In genomic region chr2:117856415-117857210, GRCh38 we compare ENCODE assay signal across 14 cellular contexts. TPM values are rescaled to one million over a fixed set of nuclear protein-coding genes. Genes with fewer than 3 reads are reported as not detected.
DNase-seq lines count a peak whose midpoint lies in the region; ATAC-seq and TF ChIP-seq lines count a peak whose summit lies in the region.
"Had no signal": no experiment of that assay in that cellular context is flagged by ENCODE, and none has a peak within 500 bp of the region (broad histone marks: within the 10 kb centered on the region; RNA-seq: fewer than 3 reads in every experiment).

No MANE protein-coding gene starts in this region.

- H3K9me3 ChIP-seq in Panc1 (ENCODE audit: control insufficient read depth, insufficient read depth, low read depth, low read length), result no peaks in the 10 kb centered on the region
- H3K9me3 ChIP-seq in osteoblast (ENCODE audit: low read depth, low read length), result no peaks in the 10 kb centered on the region
- H3K9me3 ChIP-seq: pancreas had no signal

- no peaks in the 10 kb centered on the region for H4K20me1 ChIP-seq in osteoblast (ENCODE audit: insufficient read depth, low read length)

- POLR2A ChIA-PET in Panc1 (lab: Charles Lee), result no interaction called here

- ATAC-seq in Panc1 (peak; percentile 98), GM18505 (IDR thresholded peaks at IDR 0.05; ENCODE audit: unreplicated experiment) (no peak)

- TF ChIP-seq POLR2A in GM18505 (IDR thresholded peaks at IDR 0.05; ENCODE audit: borderline replicate concordance, extremely low read depth, insufficient read depth, insufficient read length), result no peak

- no peak overlapping the region for H2AFZ ChIP-seq in osteoblast (ENCODE audit: low read length)

- DNase-seq in EH (ENCODE audit: low read depth) (peak; percentile 99), Panc1 (ENCODE audit: low read depth, low spot score) (peak; percentile 80), epidermal melanocyte (ENCODE audit: insufficient read length, low spot score) (peak; percentile 25), osteoblast (ENCODE audit: insufficient read length, low spot score, missing footprints) (peak; percentile 95), putamen (ENCODE audit: low spot score) (no peak), NCI-H2227 treated with DMSO at 0.1 percent for 48 hours (lab: John Stamatoyannopoulos, UW) (no peak), iPS-NIHi11 (ENCODE audit: low spot score) (no peak)
- DNase-seq: activated T-cell treated with anti-CD3 and anti-CD28 coated beads, Interleukin-2, amount 50 U/mL, for 1 hour; cortex of kidney; DND-41; MV-4-11; NCI-H82; pancreas had no signal

- H3K27ac ChIP-seq in Panc1 (ENCODE audit: low read length) (peak overlapping the region; percentile 69), osteoblast (ENCODE audit: low read depth, low read length) (peak overlapping the region; percentile 67)
- H3K27ac ChIP-seq: pancreas had no signal

- no peak overlapping the region for H3K4me3 ChIP-seq in Panc1 (ENCODE audit: low read depth in 2 of 2, low read length in 2 of 2)
- no peak overlapping the region for H3K4me3 ChIP-seq in osteoblast (ENCODE audit: insufficient read depth, low read length)
- H3K4me3 ChIP-seq: pancreas had no signal

- CTCF ChIA-PET in Panc1 (lab: Charles Lee), result interaction anchor here (0.5 to 0.6 kb wide), 2 partner anchors 386 to 1433 kb away, joined by 4 to 7 read pairs; no protein-coding TSS in a partner anchor

- H3K4me1 ChIP-seq in Panc1 (ENCODE audit: control insufficient read depth, insufficient read depth, low read length) (peaks cover 10% of the 10 kb centered on the region), osteoblast (ENCODE audit: insufficient read depth, low read length) (peaks cover 22% of the 10 kb centered on the region)
- H3K4me1 ChIP-seq: pancreas had no signal

- no peaks in the 10 kb centered on the region for H3K36me3 ChIP-seq in Panc1 (ENCODE audit: control insufficient read depth, insufficient read depth, low read length)
- no peaks in the 10 kb centered on the region for H3K36me3 ChIP-seq in osteoblast (ENCODE audit: insufficient read depth, low read length)
- H3K36me3 ChIP-seq: pancreas had no signal

- peak overlapping the region; percentile 58 for H3K4me2 ChIP-seq in osteoblast (ENCODE audit: insufficient read depth, low read length)

- intact Hi-C loops in Panc1 (cut with micrococcal nuclease; ENCODE audit: unreplicated experiment), result no loop called here

- H3K27me3 ChIP-seq in Panc1 (ENCODE audit: control insufficient read depth, insufficient read depth, low read length) (no peaks in the 10 kb centered on the region), osteoblast (ENCODE audit: insufficient read depth, low read length) (no peaks in the 10 kb centered on the region)

- no TSS peak for BruUV-seq in Panc1 (replicated peaks; lab: Mats Ljungman, UMichigan)

- TF ChIP-seq CTCF in Panc1 (IDR thresholded peaks at IDR 0.05) (no peak), osteoblast (IDR thresholded peaks at IDR 0.05; ENCODE audit: extremely low read depth, low read depth, low read length) (no peak)

- in situ Hi-C loops in Panc1 (cut with HindIII; ENCODE audit: low pct_unique_long_range_greater_than_20kb, low sequenced_read_pairs), result no loop called here

- no peaks in the 10 kb centered on the region for H3K79me2 ChIP-seq in osteoblast (ENCODE audit: insufficient read depth, low read length)

RNA-seq across cellular contexts. Expression of gene DDX18, which starts 42.1 kb away (rescaled TPM):
- 82.0 TPM for total RNA-seq in Panc1 (2021; ENCODE audit: unreplicated experiment)
- 39.2 TPM for polyA plus RNA-seq in Panc1 (2012; ENCODE audit: insufficient read length)
- total RNA-seq in osteoblast, result 44.2 and 44.5 TPM in 2 replicates

Comparison
In these comparisons a context has a peak if more than half of its experiments do, and no peak if none do; other contexts are left out.
1. DNase-seq: peak in EH (single experiment), Panc1 (single experiment), epidermal melanocyte (single experiment) and osteoblast (single experiment); none in putamen (single experiment), NCI-H2227 treated with DMSO at 0.1 percent for 48 hours (single experiment) and iPS-NIHi11 (single experiment).